ENCODE assay signal across 7 cellular contexts in genomic region chr7:66490979-66491378, GRCh38.
DNase-seq lines count a peak whose midpoint lies in the region; ATAC-seq and TF ChIP-seq lines count a peak whose summit lies in the region.
"Not testable (repeated sequence)": the region's sequence is repeated elsewhere in the genome, so short reads cannot be mapped to it uniquely, and the experiment has no call there.

No MANE protein-coding gene starts in this region.

- not testable (repeated sequence) for H3K56ac ChIP-seq in H9 (ENCODE audit: insufficient read length, low read depth, low read length)

- H2BK20ac ChIP-seq in H9 (ENCODE audit: low read depth, low read length, poor library complexity, severe bottlenecking): not testable (repeated sequence)

- H2BK120ac ChIP-seq in H9 (ENCODE audit: low read depth, low read length, poor library complexity, severe bottlenecking): not testable (repeated sequence)

- not testable (repeated sequence) for H3K27me3 Mint-ChIP-seq in H9 (ENCODE audit: low read depth); activated CD4-positive, alpha-beta T cell treated with anti-CD3 and anti-CD28 coated beads, Interleukin-2, amount 10 ng/mL, durations not matched to agents 7 days and 5 days

- not testable (repeated sequence) for H3K18ac ChIP-seq in H9 (ENCODE audit: insufficient read length, low read depth, low read length)

- not testable (repeated sequence) for H3K4ac ChIP-seq in H9 (ENCODE audit: low read depth, low read length)

- H3K27ac Mint-ChIP-seq in H9: peak overlapping the region; percentile 44 to 93 (median 80); a peak in 5 of 7 replicates
- H3K27ac Mint-ChIP-seq in activated CD4-positive, alpha-beta T cell treated with anti-CD3 and anti-CD28 coated beads, Interleukin-2, amount 10 ng/mL, durations not matched to agents 7 days and 5 days: not testable (repeated sequence)

- H3K4me3 ChIP-seq in lung: not testable (repeated sequence)

- H3K27me3 ChIP-seq in H9 (ENCODE audit: insufficient read depth, low read length); foreskin keratinocyte; lung (ENCODE audit: control insufficient read depth, insufficient read depth): not testable (repeated sequence)

- H3K23me2 ChIP-seq in H9 (ENCODE audit: insufficient read length, low read depth, low read length, poor library complexity, severe bottlenecking): not testable (repeated sequence)

- not testable (repeated sequence) for H2BK5ac ChIP-seq in H9 (ENCODE audit: insufficient read length, low read length)

- H2BK15ac ChIP-seq in H9 (ENCODE audit: low read depth, low read length): not testable (repeated sequence)

- H3T11ph ChIP-seq in H9 (ENCODE audit: low read length): not testable (repeated sequence)

- DNase-seq in H9 (peak; percentile 60), NCI-H146 treated with DMSO at 0.1 percent for 48 hours (lab: John Stamatoyannopoulos, UW; ENCODE audit: unreplicated experiment) (peak; percentile 56), NCI-H2107 treated with DMSO at 0.1 percent for 48 hours (lab: John Stamatoyannopoulos, UW; ENCODE audit: unreplicated experiment) (peak; percentile 25), NCI-H748 (lab: John Stamatoyannopoulos, UW; ENCODE audit: unreplicated experiment) (peak; percentile 37), lung (ENCODE audit: low spot score) (peak; percentile 6)
- DNase-seq in activated CD4-positive, alpha-beta T cell treated with anti-CD3 and anti-CD28 coated beads, Interleukin-2, amount 10 ng/mL, durations not matched to agents 7 days and 5 days; foreskin keratinocyte: not testable (repeated sequence)

- not testable (repeated sequence) for H3K36me3 ChIP-seq in lung (ENCODE audit: control insufficient read depth in 2 of 2, insufficient read depth in 2 of 2, low read length in 2 of 2)

- H4K20me1 ChIP-seq in H9 (ENCODE audit: control insufficient read depth, insufficient read depth, insufficient read length): not testable (repeated sequence)

- peak overlapping the region; percentile 71 for H3K27ac ChIP-seq in H9 (ENCODE audit: insufficient read length, low read depth, low read length)
- H3K27ac ChIP-seq in foreskin keratinocyte; lung (ENCODE audit: low read depth in 1 of 2, low read length in 1 of 2): not testable (repeated sequence)

- not testable (repeated sequence) for H3K9me3 ChIP-seq in H9 (ENCODE audit: control insufficient read depth, low read depth, low read length); lung (ENCODE audit: control insufficient read depth in 2 of 2, insufficient read depth in 1 of 2, low read length in 1 of 2)

- H3K36me3 Mint-ChIP-seq in H9 (ENCODE audit: insufficient read depth in 1 of 3, low read depth in 3 of 3); activated CD4-positive, alpha-beta T cell treated with anti-CD3 and anti-CD28 coated beads, Interleukin-2, amount 10 ng/mL, durations not matched to agents 7 days and 5 days (ENCODE audit: low read depth): not testable (repeated sequence)

- peak; percentile 5 for ATAC-seq in foreskin keratinocyte
- not testable (repeated sequence) for ATAC-seq in lung (ENCODE audit: insufficient read depth, low FRiP score)

- peak overlapping the region in 1 of 2 experiments; percentile 44; a peak in 2 of 5 replicates for H3K4me3 Mint-ChIP-seq in H9
- H3K4me3 Mint-ChIP-seq in activated CD4-positive, alpha-beta T cell treated with anti-CD3 and anti-CD28 coated beads, Interleukin-2, amount 10 ng/mL, durations not matched to agents 7 days and 5 days: peak overlapping the region; percentile 22

- not testable (repeated sequence) for TF ChIP-seq CTCF in H9 (conservative IDR thresholded peaks at IDR 0.05); foreskin keratinocyte (conservative IDR thresholded peaks at IDR 0.05); lung (IDR thresholded peaks at IDR 0.05; ENCODE audit: control extremely low read depth, extremely low read depth)

- not testable (repeated sequence) for H3K23ac ChIP-seq in H9 (ENCODE audit: insufficient read length, low read depth, low read length)

- H3K4me1 ChIP-seq in H9 (ENCODE audit: insufficient read depth, low read length); foreskin keratinocyte; lung (ENCODE audit: control insufficient read depth in 2 of 2, insufficient read depth in 2 of 2, low read length in 2 of 2): not testable (repeated sequence)

- CTCF ChIA-PET in activated CD4-positive, alpha-beta T cell treated with anti-CD3 and anti-CD28 coated beads, Interleukin-2, amount 10 ng/mL, durations not matched to agents 7 days and 5 days (lab: Charles Lee): not testable (repeated sequence)

- not testable (repeated sequence) for H4K91ac ChIP-seq in H9 (ENCODE audit: insufficient read length, low read depth, low read length)

- H3K14ac ChIP-seq in H9 (ENCODE audit: insufficient read depth, low read length): not testable (repeated sequence)

- H3K4me1 Mint-ChIP-seq in H9: peaks cover 14 to 32% of the 10 kb centered on the region in 2 experiments
- H3K4me1 Mint-ChIP-seq in activated CD4-positive, alpha-beta T cell treated with anti-CD3 and anti-CD28 coated beads, Interleukin-2, amount 10 ng/mL, durations not matched to agents 7 days and 5 days: peaks cover 20% of the 10 kb centered on the region

- not testable (repeated sequence) for H2AFZ ChIP-seq in H9 (ENCODE audit: low read length)

- H2BK12ac ChIP-seq in H9 (ENCODE audit: insufficient read length, low read depth, low read length): not testable (repeated sequence)

- not testable (repeated sequence) for H3K4me2 ChIP-seq in H9 (ENCODE audit: insufficient read depth, insufficient read length, low read length)

- H3K79me2 ChIP-seq in H9 (ENCODE audit: insufficient read depth, low read length): not testable (repeated sequence)

- not testable (repeated sequence) for H4K8ac ChIP-seq in H9 (replicated peaks; ENCODE audit: insufficient read length, low read depth, low read length)

- not testable (repeated sequence) for H3K9me3 Mint-ChIP-seq in H9; activated CD4-positive, alpha-beta T cell treated with anti-CD3 and anti-CD28 coated beads, Interleukin-2, amount 10 ng/mL, durations not matched to agents 7 days and 5 days

- H3K9ac ChIP-seq in H9 (ENCODE audit: extremely low read depth, insufficient read length, low read length): not testable (repeated sequence)

- POLR2A ChIA-PET in activated CD4-positive, alpha-beta T cell treated with anti-CD3 and anti-CD28 coated beads, Interleukin-2, amount 10 ng/mL, durations not matched to agents 7 days and 5 days (lab: Charles Lee): not testable (repeated sequence)

- WGBS in H9 (ENCODE audit: extremely low coverage, insufficient read length, low lambda C conversion rate): no CpG with 5 or more reads among the region's 11 CpGs
- WGBS in lung, 2 donors: 84 to 85% methylated on average over 8 to 10 of the region's 11 CpGs

- not testable (repeated sequence) for H2AK5ac ChIP-seq in H9 (ENCODE audit: insufficient read length, low read length)

- not testable (repeated sequence) for H4K5ac ChIP-seq in H9 (ENCODE audit: insufficient read length, low read depth, low read length)

- not testable (repeated sequence) for H3K79me1 ChIP-seq in H9 (ENCODE audit: insufficient read depth, low read depth, low read length, poor library complexity, severe bottlenecking)
